In the genomic region with DNA sequence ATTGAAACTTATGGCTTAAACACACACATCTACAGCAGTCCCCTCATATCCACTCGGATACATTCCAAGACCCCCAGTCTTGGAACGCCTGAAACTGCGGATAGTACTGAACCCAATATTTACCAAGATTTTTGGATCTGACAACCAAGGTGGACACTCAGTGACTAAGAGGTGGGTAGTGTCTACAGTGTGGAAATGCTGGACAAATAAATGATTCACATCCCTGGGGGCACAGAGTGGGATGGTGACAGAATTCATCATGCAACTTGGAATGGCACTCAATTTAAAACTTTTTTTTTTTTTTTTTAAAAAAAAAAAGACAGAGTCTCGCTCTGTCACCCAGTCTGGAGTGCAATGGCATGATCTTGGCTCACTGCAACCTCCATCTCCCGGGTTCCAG, we compare ENCODE assay signal across 15 cellular contexts.
"Had no signal": no experiment of that assay in that cellular context is flagged by ENCODE, and none has a peak within 500 bp of the region (broad histone marks: within the 10 kb centered on the region; RNA-seq: fewer than 3 reads in every experiment).

No MANE protein-coding gene starts in this region.

- H3K9ac ChIP-seq: neural progenitor cell had no signal

- H3K9me3 ChIP-seq: lower lobe of right lung, spleen had no signal

- H3K4me2 ChIP-seq: neural progenitor cell had no signal

- H3K4me1 ChIP-seq: neural progenitor cell had no signal

- H3K27me3 ChIP-seq: neural progenitor cell, spleen had no signal

- H3K27ac Mint-ChIP-seq: activated naive CD8-positive, alpha-beta T cell treated with anti-CD3 and anti-CD28 coated beads for 36 hours; activated T-cell treated with anti-CD3 and anti-CD28 coated beads, Interleukin-2, amount 50 U/mL, for 24 hours; activated T-helper 17 cell treated with anti-CD3 and anti-CD28 coated beads, Interleukin-2, amount 50 U/mL, for 72 hours; naive thymus-derived CD8-positive, alpha-beta T cell; neural progenitor cell had no signal

- DNase-seq: activated CD4-positive, alpha-beta T cell treated with anti-CD3 and anti-CD28 coated beads for 1 hour; activated naive CD4-positive, alpha-beta T cell treated with Interleukin-2 at 50 U/mL for 16 hours; activated naive CD8-positive, alpha-beta T cell treated with anti-CD3 and anti-CD28 coated beads for 36 hours; activated T-cell treated with anti-CD3 and anti-CD28 coated beads, Interleukin-2, amount 50 U/mL, for 24 hours; cerebellar nuclear complex; cortex of kidney; foreskin fibroblast; lower lobe of right lung; naive thymus-derived CD8-positive, alpha-beta T cell; spleen; stimulated activated CD4-positive, alpha-beta T cell treated with anti-CD3 and anti-CD28 coated beads, Interleukin-4, amount 100 ng/mL, for 1 hour; stimulated activated naive CD8-positive, alpha-beta T cell treated with anti-CD3 and anti-CD28 coated beads, Interleukin-15, Interleukin-2, amounts not matched to agents 100 U/mL and 50 U/mL, for 24 hours had no signal

- H3K9me3 Mint-ChIP-seq: activated naive CD8-positive, alpha-beta T cell treated with anti-CD3 and anti-CD28 coated beads for 36 hours; activated T-cell treated with anti-CD3 and anti-CD28 coated beads, Interleukin-2, amount 50 U/mL, for 24 hours; activated T-helper 17 cell treated with anti-CD3 and anti-CD28 coated beads, Interleukin-2, amount 50 U/mL, for 72 hours; naive thymus-derived CD8-positive, alpha-beta T cell; neural progenitor cell had no signal

- FAIRE-seq: keratinocyte had no signal

- H3K4me3 ChIP-seq: lower lobe of right lung, neural progenitor cell, spleen had no signal

- ATAC-seq: activated T-helper 17 cell treated with anti-CD3 and anti-CD28 coated beads, Interleukin-2, amount 50 U/mL, for 72 hours; naive thymus-derived CD8-positive, alpha-beta T cell; stimulated activated naive CD8-positive, alpha-beta T cell treated with anti-CD3 and anti-CD28 coated beads, Interleukin-15, Interleukin-2, amounts not matched to agents 100 U/mL and 50 U/mL, for 24 hours had no signal

- H3K27me3 Mint-ChIP-seq: activated naive CD8-positive, alpha-beta T cell treated with anti-CD3 and anti-CD28 coated beads for 36 hours; activated T-cell treated with anti-CD3 and anti-CD28 coated beads, Interleukin-2, amount 50 U/mL, for 24 hours; activated T-helper 17 cell treated with anti-CD3 and anti-CD28 coated beads, Interleukin-2, amount 50 U/mL, for 72 hours; naive thymus-derived CD8-positive, alpha-beta T cell had no signal

- H3K27ac ChIP-seq: lower lobe of right lung, neural progenitor cell, spleen had no signal

- H3K4me3 Mint-ChIP-seq: activated naive CD8-positive, alpha-beta T cell treated with anti-CD3 and anti-CD28 coated beads for 36 hours; activated T-cell treated with anti-CD3 and anti-CD28 coated beads, Interleukin-2, amount 50 U/mL, for 24 hours; activated T-helper 17 cell treated with anti-CD3 and anti-CD28 coated beads, Interleukin-2, amount 50 U/mL, for 72 hours; neural progenitor cell had no signal

- H3K4me1 Mint-ChIP-seq: activated naive CD8-positive, alpha-beta T cell treated with anti-CD3 and anti-CD28 coated beads for 36 hours; activated T-helper 17 cell treated with anti-CD3 and anti-CD28 coated beads, Interleukin-2, amount 50 U/mL, for 72 hours; neural progenitor cell had no signal

- H2AFZ ChIP-seq: neural progenitor cell had no signal
